Comparison of ENCODE assay signal across 25 cellular contexts in the genomic region with DNA sequence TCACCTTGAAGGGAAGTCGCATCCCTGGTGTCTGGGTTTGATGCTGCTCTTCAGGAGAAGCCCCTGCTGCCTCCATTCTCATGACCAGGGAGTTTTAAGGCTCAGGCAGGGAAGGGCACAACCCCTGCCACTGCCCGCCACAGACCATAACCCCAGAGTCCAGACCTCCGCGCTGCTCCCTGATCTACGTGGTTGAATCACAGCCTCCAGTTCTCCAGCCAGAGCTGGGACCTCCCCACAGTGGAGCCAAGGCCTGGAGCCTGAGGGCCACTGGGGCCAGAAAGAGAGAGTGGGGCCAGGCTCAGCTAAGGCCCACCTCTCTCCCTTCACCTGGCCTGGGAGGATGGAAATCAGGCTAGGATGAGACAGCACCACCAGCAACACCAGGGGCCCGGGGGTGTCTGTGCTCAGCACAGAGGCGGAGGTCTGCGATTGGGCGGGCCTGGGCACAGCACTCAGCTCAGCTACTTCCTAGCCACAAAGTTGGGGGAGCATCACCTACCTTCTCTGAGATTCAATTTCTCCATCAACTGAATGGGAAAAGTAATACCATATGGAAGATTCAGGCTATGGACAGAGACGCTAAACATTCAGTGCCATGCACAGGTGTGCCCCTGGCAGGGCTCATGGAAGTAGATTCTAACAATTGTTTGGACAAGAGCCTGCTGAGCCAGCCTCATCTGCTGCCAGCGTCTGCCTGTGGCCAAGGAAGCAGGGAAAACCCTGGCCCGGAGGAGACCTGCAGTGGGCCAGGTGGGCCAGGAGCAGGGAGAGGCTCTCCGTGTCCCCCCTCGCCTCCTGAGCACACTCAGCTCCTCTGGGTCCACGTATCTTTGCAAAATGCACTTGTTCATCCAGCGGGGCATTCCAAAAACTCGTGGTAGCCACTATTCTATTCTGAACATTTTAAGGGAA.
DNase-seq lines count a peak whose midpoint lies in the region; ATAC-seq and TF ChIP-seq lines count a peak whose summit lies in the region.
"Had no signal": no experiment of that assay in that cellular context is flagged by ENCODE, and none has a peak within 500 bp of the region (broad histone marks: within the 10 kb centered on the region; RNA-seq: fewer than 3 reads in every experiment).

No MANE protein-coding gene starts in this region.

- no peak overlapping the region for H3K4me3 Mint-ChIP-seq in activated CD4-positive, alpha-beta T cell treated with anti-CD3 and anti-CD28 coated beads, Interleukin-2, amount 10 ng/mL, durations not matched to agents 7 days and 5 days
- H3K4me3 Mint-ChIP-seq: nephron; T-helper 1 cell treated with Interleukin-12 subunit alpha and Interleukin-12 subunit beta and Interleukin-4 antibody, amounts not matched to agents 30 μg/mL and 1 μg/mL, for 36 hours had no signal

- intact Hi-C loops in sciatic nerve (cut with DNase I): no loop called here

- no peaks in the 10 kb centered on the region for H3K36me3 Mint-ChIP-seq in activated CD4-positive, alpha-beta T cell treated with anti-CD3 and anti-CD28 coated beads, Interleukin-2, amount 10 ng/mL, durations not matched to agents 7 days and 5 days (ENCODE audit: low read depth)
- H3K36me3 Mint-ChIP-seq: activated naive CD4-positive, alpha-beta T cell treated with anti-CD3 and anti-CD28 coated beads, Interleukin-2, amount 50 U/mL, for 72 hours had no signal

- POLR2A ChIA-PET in activated CD4-positive, alpha-beta T cell treated with anti-CD3 and anti-CD28 coated beads, Interleukin-2, amount 10 ng/mL, durations not matched to agents 7 days and 5 days (lab: Charles Lee): no interaction called here

- H3K36me3 ChIP-seq in BLaER1 treated with 17β-estradiol and CSF1 and Interleukin-3, amounts not matched to agents 10 nM and 100 nM: peaks cover 0 to 14% (median 0%) of the 10 kb centered on the region in 11 experiments; a peak in 6 of 22 replicates
- H3K36me3 ChIP-seq: ovary, stomach had no signal

- H3K27me3 Mint-ChIP-seq in activated CD4-positive, alpha-beta T cell treated with anti-CD3 and anti-CD28 coated beads, Interleukin-2, amount 10 ng/mL, durations not matched to agents 7 days and 5 days: no peaks in the 10 kb centered on the region

- H3K9ac ChIP-seq in BLaER1 treated with 17β-estradiol and CSF1 and Interleukin-3, amounts not matched to agents 10 nM and 100 nM: no peak overlapping the region; a peak in 2 of 22 replicates
- H3K9ac ChIP-seq: SK-N-SH had no signal

- DNase-seq in LNCaP clone FGC (ENCODE audit: low read depth) (peak; percentile 49), coronary artery (ENCODE audit: low spot score) (peak; percentile 56), sciatic nerve (ENCODE audit: low spot score) (peak; percentile 18), NCI-H510A treated with DMSO at 0.1 percent for 48 hours (lab: John Stamatoyannopoulos, UW) (no peak)
- no peak for DNase-seq in activated CD4-positive, alpha-beta T cell treated with anti-CD3 and anti-CD28 coated beads, Interleukin-2, amount 10 ng/mL, durations not matched to agents 7 days and 5 days
- DNase-seq: activated CD4-positive, alpha-beta T cell treated with anti-CD3 and anti-CD28 coated beads, Interleukin-2, amount 50 U/mL, for 48 hours; amygdala; DMS79 treated with DMSO at 0.1 percent for 48 hours; GF-D8; Kasumi-1; mucosa of descending colon; NCI-H146; NCI-H524; PC-9; SK-N-SH; stomach had no signal

- H3K9me3 ChIP-seq in BLaER1 treated with 17β-estradiol and CSF1 and Interleukin-3, amounts not matched to agents 10 nM and 100 nM (replicated peaks in 1 of 11): peaks cover 0 to 10% (median 3%) of the 10 kb centered on the region in 11 experiments; a peak in 7 of 22 replicates
- H3K9me3 ChIP-seq: ovary, SK-N-SH, stomach had no signal

- CTCF ChIA-PET in activated CD4-positive, alpha-beta T cell treated with anti-CD3 and anti-CD28 coated beads, Interleukin-2, amount 10 ng/mL, durations not matched to agents 7 days and 5 days (lab: Charles Lee): no interaction called here

- H3K4me1 Mint-ChIP-seq in activated CD4-positive, alpha-beta T cell treated with anti-CD3 and anti-CD28 coated beads, Interleukin-2, amount 10 ng/mL, durations not matched to agents 7 days and 5 days: no peaks in the 10 kb centered on the region

- peaks cover 22 to 60% (median 51%) of the 10 kb centered on the region in 10 experiments for H3K4me1 ChIP-seq in BLaER1 treated with 17β-estradiol and CSF1 and Interleukin-3, amounts not matched to agents 10 nM and 100 nM

- no peak overlapping the region for H3K27ac Mint-ChIP-seq in activated CD4-positive, alpha-beta T cell treated with anti-CD3 and anti-CD28 coated beads, Interleukin-2, amount 10 ng/mL, durations not matched to agents 7 days and 5 days
- H3K27ac Mint-ChIP-seq: activated naive CD4-positive, alpha-beta T cell treated with anti-CD3 and anti-CD28 coated beads, Interleukin-2, amount 50 U/mL, for 72 hours; nephron; T-helper 1 cell treated with Interleukin-12 subunit alpha and Interleukin-12 subunit beta and Interleukin-4 antibody, amounts not matched to agents 30 μg/mL and 1 μg/mL, for 36 hours had no signal

- H3K27me3 ChIP-seq in BLaER1 treated with 17β-estradiol and CSF1 and Interleukin-3, amounts not matched to agents 10 nM and 100 nM: peaks cover 0 to 30% (median 0%) of the 10 kb centered on the region in 11 experiments; a peak in 6 of 22 replicates
- H3K27me3 ChIP-seq: hepatocyte, ovary had no signal

- no peak for ATAC-seq in sciatic nerve
- no peak for ATAC-seq in GM18520 (IDR thresholded peaks at IDR 0.05; ENCODE audit: unreplicated experiment)
- ATAC-seq: activated CD4-positive, CD25-positive, alpha-beta regulatory T cell treated with anti-CD3 and anti-CD28 coated beads, Interleukin-2, amount 50 U/mL, for 24 hours; activated naive CD4-positive, alpha-beta T cell treated with anti-CD3 and anti-CD28 coated beads, Interleukin-2, amount 50 U/mL, for 72 hours; mucosa of descending colon; Right ventricle myocardium inferior had no signal

- TF ChIP-seq CTCF in LNCaP clone FGC (IDR thresholded peaks at IDR 0.05; ENCODE audit: control insufficient read depth, extremely low read depth, insufficient read depth) (no peak), coronary artery (IDR thresholded peaks at IDR 0.05) (no peak)

- H3K4me3 ChIP-seq in BLaER1 treated with 17β-estradiol and CSF1 and Interleukin-3, amounts not matched to agents 10 nM and 100 nM: no peak overlapping the region
- no peak overlapping the region for H3K4me3 ChIP-seq in LNCaP clone FGC (ENCODE audit: low read depth, low read length)
- no peak overlapping the region for H3K4me3 ChIP-seq in coronary artery
- H3K4me3 ChIP-seq: hepatocyte, mucosa of descending colon, ovary, PC-9, stomach had no signal

- peak overlapping the region in 2 of 11 experiments; percentile 7 to 18; a peak in 2 of 22 replicates for H3K27ac ChIP-seq in BLaER1 treated with 17β-estradiol and CSF1 and Interleukin-3, amounts not matched to agents 10 nM and 100 nM
- H3K27ac ChIP-seq in coronary artery: no peak overlapping the region
- H3K27ac ChIP-seq: hepatocyte, ovary, PC-9, stomach had no signal

- peak overlapping the region in 8 of 11 experiments; percentile 9 to 98 (median 88); a peak in 13 of 22 replicates for H3K4me2 ChIP-seq in BLaER1 treated with 17β-estradiol and CSF1 and Interleukin-3, amounts not matched to agents 10 nM and 100 nM
- H3K4me2 ChIP-seq: hepatocyte, PC-9, SK-N-SH had no signal

- peaks cover 0 to 10% (median 0%) of the 10 kb centered on the region in 11 experiments; a peak in 1 of 22 replicates for H4K20me1 ChIP-seq in BLaER1 treated with 17β-estradiol and CSF1 and Interleukin-3, amounts not matched to agents 10 nM and 100 nM

- H3K9me3 Mint-ChIP-seq in activated CD4-positive, alpha-beta T cell treated with anti-CD3 and anti-CD28 coated beads, Interleukin-2, amount 10 ng/mL, durations not matched to agents 7 days and 5 days: no peaks in the 10 kb centered on the region
- H3K9me3 Mint-ChIP-seq: activated naive CD4-positive, alpha-beta T cell treated with anti-CD3 and anti-CD28 coated beads, Interleukin-2, amount 50 U/mL, for 72 hours; T-helper 1 cell treated with Interleukin-12 subunit alpha and Interleukin-12 subunit beta and Interleukin-4 antibody, amounts not matched to agents 30 μg/mL and 1 μg/mL, for 36 hours had no signal

Comparison
In these comparisons a context has a peak if more than half of its experiments do, and no peak if none do; other contexts are left out.
1. DNase-seq: peak in LNCaP clone FGC (single experiment), coronary artery (single experiment) and sciatic nerve (single experiment); none in NCI-H510A treated with DMSO at 0.1 percent for 48 hours (single experiment) and activated CD4-positive, alpha-beta T cell treated with anti-CD3 and anti-CD28 coated beads, Interleukin-2, amount 10 ng/mL, durations not matched to agents 7 days and 5 days (single experiment).